Comparison of ENCODE assay signal across 8 cellular contexts in the genomic region with DNA sequence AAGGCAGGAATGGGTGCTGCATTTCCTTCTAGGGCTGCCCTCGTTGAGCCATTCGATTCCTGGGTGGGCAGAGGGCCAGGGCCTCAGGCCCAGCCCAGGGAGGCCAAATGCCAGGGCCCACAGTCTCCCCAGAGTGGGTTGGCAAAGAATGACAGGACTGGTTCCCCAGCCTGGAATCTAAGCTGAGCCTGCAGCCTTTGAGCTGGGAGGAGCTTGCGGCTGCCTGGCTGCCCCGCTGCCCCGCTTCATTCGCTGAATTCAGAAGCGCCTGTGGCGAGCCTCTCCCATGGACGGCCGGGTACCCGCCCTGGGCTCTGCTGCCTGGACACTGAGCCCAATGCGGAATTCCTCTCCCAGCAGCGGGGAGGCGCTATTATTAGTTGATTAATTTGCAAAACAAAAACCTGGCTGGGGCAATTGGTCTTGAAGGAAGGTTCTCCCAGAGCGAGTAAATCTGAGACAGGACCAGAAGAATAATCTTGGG. TPM values are rescaled to one million over a fixed set of nuclear protein-coding genes. Genes with fewer than 3 reads are reported as not detected.
DNase-seq lines count a peak whose midpoint lies in the region; ATAC-seq lines count a peak whose summit lies in the region.

No MANE protein-coding gene starts in this region.

- CTCF ChIA-PET in activated CD4-positive, alpha-beta memory T cell treated with anti-CD3 and anti-CD28 coated beads, Interleukin-2, amount 10 ng/mL, durations not matched to agents 7 days and 5 days (lab: Charles Lee) = no interaction called here

- peaks cover 25% of the 10 kb centered on the region for H3K27me3 Mint-ChIP-seq in activated CD4-positive, alpha-beta memory T cell treated with anti-CD3 and anti-CD28 coated beads, Interleukin-2, amount 10 ng/mL, durations not matched to agents 7 days and 5 days
- peaks cover 36 to 58% of the 10 kb centered on the region in 2 donors for H3K27me3 Mint-ChIP-seq in effector memory CD8-positive, alpha-beta T cell

- H3K9me3 Mint-ChIP-seq in activated CD4-positive, alpha-beta memory T cell treated with anti-CD3 and anti-CD28 coated beads, Interleukin-2, amount 10 ng/mL, durations not matched to agents 7 days and 5 days = no peaks in the 10 kb centered on the region
- no peaks in the 10 kb centered on the region for H3K9me3 Mint-ChIP-seq in effector memory CD8-positive, alpha-beta T cell

- intact Hi-C loops in left cardiac atrium (cut with DNase I) (no loop called here), posterior cingulate gyrus (cut with DNase I) (no loop called here)

- POLR2A ChIA-PET in activated CD4-positive, alpha-beta memory T cell treated with anti-CD3 and anti-CD28 coated beads, Interleukin-2, amount 10 ng/mL, durations not matched to agents 7 days and 5 days (lab: Charles Lee) = no interaction called here

- ATAC-seq in left cardiac atrium = peak; percentile 95 to 97
- no peak for ATAC-seq in HG03520 (IDR thresholded peaks at IDR 0.05; ENCODE audit: unreplicated experiment)
- ATAC-seq in effector memory CD8-positive, alpha-beta T cell (replicated peaks) = no peak
- ATAC-seq in GM19395 (IDR thresholded peaks at IDR 0.05; ENCODE audit: unreplicated experiment) = no peak

- H3K27ac Mint-ChIP-seq in activated CD4-positive, alpha-beta memory T cell treated with anti-CD3 and anti-CD28 coated beads, Interleukin-2, amount 10 ng/mL, durations not matched to agents 7 days and 5 days = no peak overlapping the region
- H3K27ac Mint-ChIP-seq in effector memory CD8-positive, alpha-beta T cell = no peak overlapping the region

- H3K4me1 Mint-ChIP-seq in activated CD4-positive, alpha-beta memory T cell treated with anti-CD3 and anti-CD28 coated beads, Interleukin-2, amount 10 ng/mL, durations not matched to agents 7 days and 5 days = peaks cover 4% of the 10 kb centered on the region
- no peaks in the 10 kb centered on the region for H3K4me1 Mint-ChIP-seq in effector memory CD8-positive, alpha-beta T cell (ENCODE audit: low read depth in 2 of 2)

- no peaks in the 10 kb centered on the region for H3K36me3 Mint-ChIP-seq in activated CD4-positive, alpha-beta memory T cell treated with anti-CD3 and anti-CD28 coated beads, Interleukin-2, amount 10 ng/mL, durations not matched to agents 7 days and 5 days (ENCODE audit: low read depth)
- peaks cover 3% of the 10 kb centered on the region for H3K36me3 Mint-ChIP-seq in effector memory CD8-positive, alpha-beta T cell (ENCODE audit: insufficient read depth)

- H3K4me3 Mint-ChIP-seq in activated CD4-positive, alpha-beta memory T cell treated with anti-CD3 and anti-CD28 coated beads, Interleukin-2, amount 10 ng/mL, durations not matched to agents 7 days and 5 days = no peak overlapping the region
- no peak overlapping the region for H3K4me3 Mint-ChIP-seq in effector memory CD8-positive, alpha-beta T cell

- peak; percentile 62 for DNase-seq in GM04503 (ENCODE audit: low read depth)
- DNase-seq in amniotic epithelial cell (ENCODE audit: low read depth) = peak; percentile 61
- peak; percentile 79 for DNase-seq in left cardiac atrium
- DNase-seq in posterior cingulate gyrus = peak; percentile 72 to 96 (median 82)
- DNase-seq in activated CD4-positive, alpha-beta memory T cell treated with anti-CD3 and anti-CD28 coated beads, Interleukin-2, amount 10 ng/mL, durations not matched to agents 7 days and 5 days = no peak
- no peak for DNase-seq in effector memory CD8-positive, alpha-beta T cell

RNA-seq across cellular contexts. Expression of a gene that starts 32.3 kb away (rescaled TPM):
- total RNA-seq in left cardiac atrium = 100 to 1,000 TPM; 102 to 119 TPM
- 100 to 1,000 TPM; 159 to 174 TPM for total RNA-seq in activated CD4-positive, alpha-beta memory T cell treated with anti-CD3 and anti-CD28 coated beads, Interleukin-2, amount 10 ng/mL, durations not matched to agents 7 days and 5 days

Comparison
In these comparisons a context has a peak if more than half of its experiments do, and no peak if none do; other contexts are left out.
1. DNase-seq: peak in GM04503 (single experiment), amniotic epithelial cell (single experiment), left cardiac atrium (single experiment) and posterior cingulate gyrus (10 of 10); none in activated CD4-positive, alpha-beta memory T cell treated with anti-CD3 and anti-CD28 coated beads, Interleukin-2, amount 10 ng/mL, durations not matched to agents 7 days and 5 days (single experiment) and effector memory CD8-positive, alpha-beta T cell (0 of 3).
2. ATAC-seq: peak in left cardiac atrium (2 of 2); none in HG03520 (single experiment), effector memory CD8-positive, alpha-beta T cell (single experiment) and GM19395 (single experiment).